In genomic region chr3:62367735-62368704, GRCh38 we compare ENCODE assay signal across 29 cellular contexts. TPM values are rescaled to one million over a fixed set of nuclear protein-coding genes. Genes with fewer than 3 reads are reported as not detected.
DNase-seq lines count a peak whose midpoint lies in the region; ATAC-seq and TF ChIP-seq lines count a peak whose summit lies in the region.
"Had no signal": no experiment of that assay in that cellular context is flagged by ENCODE, and none has a peak within 500 bp of the region (broad histone marks: within the 10 kb centered on the region; RNA-seq: fewer than 3 reads in every experiment).

No MANE protein-coding gene starts in this region.

- H3K4me1 ChIP-seq in H9 (ENCODE audit: insufficient read depth, low read length) (no peaks in the 10 kb centered on the region; the same call in 1 of the 2 replicates), NT2/D1 (ENCODE audit: insufficient read depth, insufficient read length) (peaks cover 24% of the 10 kb centered on the region), hepatocyte (ENCODE audit: insufficient read depth) (peaks cover 11% of the 10 kb centered on the region), neuronal stem cell (ENCODE audit: control insufficient read depth in 2 of 2, insufficient read depth in 1 of 2, low read depth in 1 of 2, low read length in 2 of 2) (peaks cover 6 to 42% of the 10 kb centered on the region in 2 donors)

- no peak overlapping the region for H2AK5ac ChIP-seq in H9 (ENCODE audit: insufficient read length, low read length)
- peak overlapping the region; percentile 25 for H2AK5ac ChIP-seq in neuronal stem cell (ENCODE audit: low read depth, low read length)

- H3T11ph ChIP-seq in H9 (ENCODE audit: low read length): no peak overlapping the region

- no peaks in the 10 kb centered on the region for H4K20me1 ChIP-seq in H9 (ENCODE audit: control insufficient read depth, insufficient read depth, insufficient read length)
- no peaks in the 10 kb centered on the region for H4K20me1 ChIP-seq in hepatocyte (ENCODE audit: insufficient read depth, poor library complexity, severe bottlenecking)

- H3K18ac ChIP-seq in H9 (ENCODE audit: insufficient read length, low read depth, low read length): no peak overlapping the region
- H3K18ac ChIP-seq in neuronal stem cell (ENCODE audit: low read length): peak overlapping the region; percentile 94

- no peak overlapping the region for H2AFZ ChIP-seq in H9 (ENCODE audit: low read length)
- no peak overlapping the region for H2AFZ ChIP-seq in hepatocyte
- no peak overlapping the region for H2AFZ ChIP-seq in neuronal stem cell (ENCODE audit: low read length)

- H3K4me2 ChIP-seq in H9 (ENCODE audit: insufficient read depth, insufficient read length, low read length) (peak overlapping the region; percentile 58), hepatocyte (peak overlapping the region; percentile 68), neuronal stem cell (ENCODE audit: insufficient read depth, low read length, poor library complexity, severe bottlenecking) (peak overlapping the region; percentile 54)

- no peak overlapping the region for H2BK12ac ChIP-seq in H9 (ENCODE audit: insufficient read length, low read depth, low read length)
- no peak overlapping the region for H2BK12ac ChIP-seq in neuronal stem cell (ENCODE audit: low read length)

- H2BK120ac ChIP-seq in H9 (ENCODE audit: low read depth, low read length, poor library complexity, severe bottlenecking) (no peak overlapping the region), neuronal stem cell (ENCODE audit: low read depth, low read length) (no peak overlapping the region)

- TF ChIP-seq CTCF in H9 (conservative IDR thresholded peaks at IDR 0.05): no peak
- TF ChIP-seq CTCF in hepatocyte (IDR thresholded peaks at IDR 0.05; ENCODE audit: poor library complexity): no peak
- no peak for TF ChIP-seq CTCF in GM10248 (IDR thresholded peaks at IDR 0.05; ENCODE audit: control extremely low read depth, extremely low read depth, low read depth, missing control alignments)

- H3K79me1 ChIP-seq in H9 (ENCODE audit: insufficient read depth, low read depth, low read length, poor library complexity, severe bottlenecking) (no peaks in the 10 kb centered on the region), neuronal stem cell (ENCODE audit: low read depth, low read length) (no peaks in the 10 kb centered on the region)

- no peak for ATAC-seq in HG03280 (IDR thresholded peaks at IDR 0.05; ENCODE audit: unreplicated experiment)
- ATAC-seq: left colon, Panc1, T-helper 17 cell had no signal

- H4K8ac ChIP-seq in H9 (replicated peaks; ENCODE audit: insufficient read length, low read depth, low read length) (no peak overlapping the region), neuronal stem cell (ENCODE audit: low read depth, low read length) (no peak overlapping the region)

- POLR2A ChIA-PET in GM10248 (lab: Yijun Ruan, JAX): no interaction called here

- H2BK5ac ChIP-seq in H9 (ENCODE audit: insufficient read length, low read length) (no peak overlapping the region), neuronal stem cell (ENCODE audit: low read length) (no peak overlapping the region)

- H3K27me3 Mint-ChIP-seq in H9 (ENCODE audit: low read depth): peaks cover 100% of the 10 kb centered on the region

- H2BK15ac ChIP-seq in H9 (ENCODE audit: low read depth, low read length): no peak overlapping the region
- H2BK15ac ChIP-seq in neuronal stem cell (ENCODE audit: low read length): no peak overlapping the region

- H3K36me3 ChIP-seq in NT2/D1 (ENCODE audit: insufficient read depth, insufficient read length, low read length) (no peaks in the 10 kb centered on the region), hepatocyte (replicated peaks; ENCODE audit: insufficient read depth, low read depth) (no peaks in the 10 kb centered on the region), neuronal stem cell (replicated peaks in 1 of 2; ENCODE audit: control insufficient read depth in 2 of 2, insufficient read depth in 2 of 2, low read length in 2 of 2) (no peaks in the 10 kb centered on the region)
- H3K36me3 ChIP-seq: brain microvascular endothelial cell, prostate gland, WERI-Rb-1 had no signal

- H3K14ac ChIP-seq in H9 (ENCODE audit: insufficient read depth, low read length) (no peak overlapping the region), neuronal stem cell (ENCODE audit: low read length) (no peak overlapping the region)

- no CpG with 5 or more reads among the region's 50 CpGs for WGBS in H9 (ENCODE audit: extremely low coverage, insufficient read length, low lambda C conversion rate)
- 6% methylated on average over 49 of the region's 50 CpGs for WGBS in hepatocyte (ENCODE audit: low lambda C conversion rate, missing lambda C conversion rate)
- WGBS in neuronal stem cell (ENCODE audit: extremely low coverage in 2 of 2, insufficient read length in 2 of 2, insufficient replicate concordance in 1 of 2), 2 donors: no CpG with 5 or more reads among the region's 50 CpGs

- H3K9me3 ChIP-seq in H9 (ENCODE audit: control insufficient read depth, low read depth, low read length): no peaks in the 10 kb centered on the region
- H3K9me3 ChIP-seq in NT2/D1 (ENCODE audit: insufficient read depth, low read length): no peaks in the 10 kb centered on the region
- H3K9me3 ChIP-seq in hepatocyte (ENCODE audit: low read depth): no peaks in the 10 kb centered on the region
- no peaks in the 10 kb centered on the region for H3K9me3 ChIP-seq in neuronal stem cell (replicated peaks in 1 of 2; ENCODE audit: control insufficient read depth in 2 of 2, insufficient read depth in 1 of 2, low read depth in 1 of 2, low read length in 2 of 2)
- H3K9me3 ChIP-seq: prostate gland had no signal

- H3K27ac Mint-ChIP-seq in H9: no peak overlapping the region
- H3K27ac Mint-ChIP-seq: activated CD4-positive, alpha-beta memory T cell treated with anti-CD3 and anti-CD28 coated beads for 36 hours; activated naive CD4-positive, alpha-beta T cell treated with anti-CD3 and anti-CD28 coated beads, Interleukin-2, amount 50 U/mL, for 24 hours; CD4-positive, alpha-beta memory T cell; nephron progenitor cell; T-helper 17 cell had no signal

- H3K9ac ChIP-seq in H9 (ENCODE audit: extremely low read depth, insufficient read length, low read length) (no peak overlapping the region), NT2/D1 (ENCODE audit: insufficient read length, low read depth) (no peak overlapping the region), neuronal stem cell (ENCODE audit: low read depth, low read length, poor library complexity) (no peak overlapping the region)

- no peaks in the 10 kb centered on the region for H3K79me2 ChIP-seq in H9 (ENCODE audit: insufficient read depth, low read length)
- no peaks in the 10 kb centered on the region for H3K79me2 ChIP-seq in hepatocyte

- H3K27ac ChIP-seq in H9 (ENCODE audit: insufficient read length, low read depth, low read length): no peak overlapping the region
- no peak overlapping the region for H3K27ac ChIP-seq in hepatocyte
- no peak overlapping the region for H3K27ac ChIP-seq in neuronal stem cell (replicated peaks; ENCODE audit: low read length)
- H3K27ac ChIP-seq: brain microvascular endothelial cell, prostate gland, WERI-Rb-1 had no signal

- H3K4me3 ChIP-seq in NT2/D1 (ENCODE audit: insufficient read length, low read depth) (peak overlapping the region; percentile 31), hepatocyte (no peak overlapping the region), neuronal stem cell (ENCODE audit: low read length in 2 of 2) (peak overlapping the region in 1 of 2 donors; percentile 15)
- H3K4me3 ChIP-seq: prostate gland, smooth muscle cell had no signal

- no peaks in the 10 kb centered on the region; a peak in 2 of 7 replicates for H3K36me3 Mint-ChIP-seq in H9 (ENCODE audit: insufficient read depth in 1 of 3, low read depth in 3 of 3)
- H3K36me3 Mint-ChIP-seq: activated CD4-positive, alpha-beta memory T cell treated with anti-CD3 and anti-CD28 coated beads for 36 hours; activated naive CD4-positive, alpha-beta T cell treated with anti-CD3 and anti-CD28 coated beads, Interleukin-2, amount 50 U/mL, for 24 hours; CD4-positive, alpha-beta memory T cell had no signal

- H3K9me2 ChIP-seq in hepatocyte (replicated peaks; ENCODE audit: insufficient read depth): no peaks in the 10 kb centered on the region

- peaks cover 4 to 6% of the 10 kb centered on the region in 2 experiments; a peak in 4 of 5 replicates for H3K9me3 Mint-ChIP-seq in H9
- H3K9me3 Mint-ChIP-seq: activated CD4-positive, alpha-beta memory T cell treated with anti-CD3 and anti-CD28 coated beads for 36 hours; activated naive CD4-positive, alpha-beta T cell treated with anti-CD3 and anti-CD28 coated beads, Interleukin-2, amount 50 U/mL, for 24 hours; nephron progenitor cell had no signal

- H3K56ac ChIP-seq in H9 (ENCODE audit: insufficient read length, low read depth, low read length): no peak overlapping the region

- H3K23me2 ChIP-seq in H9 (ENCODE audit: insufficient read length, low read depth, low read length, poor library complexity, severe bottlenecking): peaks cover 14% of the 10 kb centered on the region

- DNase-seq in H9 (peak; percentile 57), NT2/D1 (ENCODE audit: low read depth, low spot score) (no peak), hepatocyte (ENCODE audit: low spot score) (no peak), neuronal stem cell (ENCODE audit: low spot score) (no peak), DMS53 (lab: John Stamatoyannopoulos, UW) (no peak), NCI-H2227 treated with DMSO at 0.1 percent for 48 hours (lab: John Stamatoyannopoulos, UW) (no peak), GM10248 (ENCODE audit: extremely low spot score) (no peak)
- DNase-seq: activated CD4-positive, alpha-beta memory T cell treated with anti-CD3 and anti-CD28 coated beads for 36 hours; brain microvascular endothelial cell; CD4-positive, alpha-beta memory T cell; hippocampal formation; left colon; midbrain; NCI-H1105; NCI-H2029 treated with DMSO at 0.1 percent for 48 hours; NCI-H446; nephron progenitor cell; T-helper 17 cell; WERI-Rb-1 had no signal

- peaks cover 66 to 74% of the 10 kb centered on the region in 2 experiments for H3K4me1 Mint-ChIP-seq in H9
- H3K4me1 Mint-ChIP-seq: T-helper 17 cell had no signal

- CTCF ChIA-PET in GM10248 (lab: Yijun Ruan, JAX): interaction anchor here (1.1 to 1.7 kb wide), 2 partner anchors 36 kb away, joined by 3 to 4 read pairs; no protein-coding TSS in a partner anchor

- H3K23ac ChIP-seq in H9 (ENCODE audit: insufficient read length, low read depth, low read length) (no peak overlapping the region), neuronal stem cell (ENCODE audit: low read depth, low read length, poor library complexity) (peak overlapping the region; percentile 22)

- H2BK20ac ChIP-seq in H9 (ENCODE audit: low read depth, low read length, poor library complexity, severe bottlenecking): no peak overlapping the region

- no peak overlapping the region for H4K91ac ChIP-seq in H9 (ENCODE audit: insufficient read length, low read depth, low read length)
- H4K91ac ChIP-seq in neuronal stem cell (ENCODE audit: low read depth, low read length, poor library complexity): no peak overlapping the region

- H3K4ac ChIP-seq in H9 (ENCODE audit: low read depth, low read length) (no peak overlapping the region), neuronal stem cell (ENCODE audit: low read length) (no peak overlapping the region)

- H4K5ac ChIP-seq in H9 (ENCODE audit: insufficient read length, low read depth, low read length): no peak overlapping the region

- H3K27me3 ChIP-seq in H9 (ENCODE audit: insufficient read depth, low read length) (peaks cover 82% of the 10 kb centered on the region), NT2/D1 (ENCODE audit: insufficient read depth, insufficient read length) (peaks cover 100% of the 10 kb centered on the region), hepatocyte (peaks cover 96% of the 10 kb centered on the region), neuronal stem cell (ENCODE audit: control insufficient read depth in 3 of 3, insufficient read depth in 3 of 3, low read depth in 1 of 3, low read length in 3 of 3) (peaks cover 25 to 99% (median 67%) of the 10 kb centered on the region in 3 experiments)

- H3K4me3 Mint-ChIP-seq in H9: peak overlapping the region; percentile 42 to 82
- H3K4me3 Mint-ChIP-seq: activated CD4-positive, alpha-beta memory T cell treated with anti-CD3 and anti-CD28 coated beads for 36 hours; activated naive CD4-positive, alpha-beta T cell treated with anti-CD3 and anti-CD28 coated beads, Interleukin-2, amount 50 U/mL, for 24 hours; T-helper 17 cell had no signal

RNA-seq across cellular contexts. Expression of gene FEZF2, which starts 5.3 kb away (rescaled TPM):
- total RNA-seq in H9 (2021) (0.11 TPM in 1 of 2 replicates, not detected in the other), hepatocyte (not detected in 2 replicates)
- polyA plus RNA-seq in hepatocyte: not detected in 2 replicates
- polyA plus RNA-seq in neuronal stem cell (2013, experiment 1 of 2): 28.9 TPM
- 28.1 TPM for polyA plus RNA-seq in neuronal stem cell (2013, experiment 2 of 2)
- total RNA-seq: activated CD4-positive, alpha-beta memory T cell treated with anti-CD3 and anti-CD28 coated beads for 36 hours; CD4-positive, alpha-beta memory T cell; fibroblast of villous mesenchyme; H4; HT-29; left colon; LHCN-M2; smooth muscle cell; T-helper 17 cell; urinary bladder had no signal
- polyA plus RNA-seq: CD4-positive, alpha-beta memory T cell; smooth muscle cell; urinary bladder had no signal
